ENCODE assay signal across 17 cellular contexts in genomic region chr11:28976801-28977145, GRCh38.
"Had no signal": no experiment of that assay in that cellular context is flagged by ENCODE, and none has a peak within 500 bp of the region (broad histone marks: within the 10 kb centered on the region; RNA-seq: fewer than 3 reads in every experiment).

No MANE protein-coding gene starts in this region.

- H3K36me3 Mint-ChIP-seq: activated naive CD8-positive, alpha-beta T cell treated with anti-CD3 and anti-CD28 coated beads, Interleukin-2, amount 10 ng/mL, durations not matched to agents 7 days and 5 days; stimulated activated effector memory CD8-positive, alpha-beta T cell treated with anti-CD3 and anti-CD28 coated beads, Interleukin-12 subunit alpha, Interleukin-12 subunit beta, amount 100 ng/mL, for 72 hours had no signal

- H3K4me1 ChIP-seq: ascending aorta, heart left ventricle, left ventricle myocardium inferior, right atrium auricular region, tibial artery had no signal

- DNase-seq: activated CD4-positive, alpha-beta T cell treated with anti-CD3 and anti-CD28 coated beads for 4 hours; activated CD8-positive, alpha-beta memory T cell treated with anti-CD3 and anti-CD28 coated beads, Interleukin-2, amount 50 U/mL, for 48 hours; activated CD8-positive, alpha-beta T cell treated with anti-CD3 and anti-CD28 coated beads for 36 hours; activated naive CD8-positive, alpha-beta T cell treated with anti-CD3 and anti-CD28 coated beads, Interleukin-2, amount 10 ng/mL, durations not matched to agents 7 days and 5 days; central memory CD4-positive, alpha-beta T cell; cortex of kidney; effector CD8-positive, alpha-beta T cell; heart left ventricle; left ventricle myocardium inferior; posterior cingulate gyrus; tibial artery; WERI-Rb-1 had no signal

- H3K9me3 ChIP-seq: ascending aorta, heart left ventricle, left ventricle myocardium inferior, right atrium auricular region, tibial artery had no signal

- FAIRE-seq: frontal cortex, keratinocyte had no signal

- H3K27me3 Mint-ChIP-seq: activated CD8-positive, alpha-beta T cell treated with anti-CD3 and anti-CD28 coated beads for 36 hours; activated naive CD8-positive, alpha-beta T cell treated with anti-CD3 and anti-CD28 coated beads, Interleukin-2, amount 10 ng/mL, durations not matched to agents 7 days and 5 days had no signal

- ATAC-seq: activated CD8-positive, alpha-beta T cell treated with anti-CD3 and anti-CD28 coated beads for 36 hours; heart left ventricle; stimulated activated effector memory CD8-positive, alpha-beta T cell treated with anti-CD3 and anti-CD28 coated beads, Interleukin-12 subunit alpha, Interleukin-12 subunit beta, amount 100 ng/mL, for 72 hours had no signal

- H3K4me3 ChIP-seq: ascending aorta, heart left ventricle, left ventricle myocardium inferior, right atrium auricular region, tibial artery had no signal

- H3K4me3 Mint-ChIP-seq: activated CD8-positive, alpha-beta T cell treated with anti-CD3 and anti-CD28 coated beads for 36 hours; activated naive CD8-positive, alpha-beta T cell treated with anti-CD3 and anti-CD28 coated beads, Interleukin-2, amount 10 ng/mL, durations not matched to agents 7 days and 5 days; stimulated activated effector memory CD8-positive, alpha-beta T cell treated with anti-CD3 and anti-CD28 coated beads, Interleukin-12 subunit alpha, Interleukin-12 subunit beta, amount 100 ng/mL, for 72 hours had no signal

- H3K27ac ChIP-seq: ascending aorta, heart left ventricle, left ventricle myocardium inferior, right atrium auricular region, tibial artery, WERI-Rb-1 had no signal

- H3K36me3 ChIP-seq: ascending aorta, heart left ventricle, left ventricle myocardium inferior, right atrium auricular region, tibial artery, WERI-Rb-1 had no signal

- H3K27ac Mint-ChIP-seq: activated CD8-positive, alpha-beta T cell treated with anti-CD3 and anti-CD28 coated beads for 36 hours; activated naive CD8-positive, alpha-beta T cell treated with anti-CD3 and anti-CD28 coated beads, Interleukin-2, amount 10 ng/mL, durations not matched to agents 7 days and 5 days; stimulated activated effector memory CD8-positive, alpha-beta T cell treated with anti-CD3 and anti-CD28 coated beads, Interleukin-12 subunit alpha, Interleukin-12 subunit beta, amount 100 ng/mL, for 72 hours had no signal

- H3K4me1 Mint-ChIP-seq: activated naive CD8-positive, alpha-beta T cell treated with anti-CD3 and anti-CD28 coated beads, Interleukin-2, amount 10 ng/mL, durations not matched to agents 7 days and 5 days; stimulated activated effector memory CD8-positive, alpha-beta T cell treated with anti-CD3 and anti-CD28 coated beads, Interleukin-12 subunit alpha, Interleukin-12 subunit beta, amount 100 ng/mL, for 72 hours had no signal

- H3K27me3 ChIP-seq: ascending aorta, heart left ventricle, right atrium auricular region, tibial artery had no signal
